ENCODE assay signal across 8 cellular contexts in genomic region chr3:99817047-99817436, GRCh38. TPM values are rescaled to one million over a fixed set of nuclear protein-coding genes. Genes with fewer than 3 reads are reported as not detected.
A peak's percentile ranks its signal among the peaks of the same experiment; 100 is the strongest.
DNase-seq lines count a peak whose midpoint lies in the region; TF ChIP-seq lines count a peak whose summit lies in the region.

No MANE protein-coding gene starts in this region.

- H3K9me3 ChIP-seq in SK-N-SH, result no peaks in the 10 kb centered on the region

- TF ChIP-seq RAD21 in SK-N-SH (IDR thresholded peaks at IDR 0.05; ENCODE audit: low read length), result no peak

- H3K4me1 ChIP-seq in SK-N-SH (ENCODE audit: control insufficient read depth in 1 of 2, insufficient read depth in 2 of 2, low read depth in 1 of 2, low read length in 1 of 2), result peaks cover 7 to 11% of the 10 kb centered on the region in 2 experiments; a peak in 3 of 4 replicates

- no peaks in the 10 kb centered on the region for H3K9me3 Mint-ChIP-seq in T-helper 2 cell treated with Interferon-gamma antibody and Interleukin-4, amounts not matched to agents 5 μg/mL and 100 μg/mL, for 36 hours
- H3K9me3 Mint-ChIP-seq in nephron progenitor cell, result no peaks in the 10 kb centered on the region

- peaks cover 29% of the 10 kb centered on the region for H3K79me2 ChIP-seq in SK-N-SH (ENCODE audit: insufficient read depth)

- CTCF ChIA-PET in SK-N-SH (lab: Yijun Ruan, JAX), result interaction anchor here (1.2 to 1.8 kb wide), 2 partner anchors 8 to 437 kb away, joined by 3 to 16 read pairs; no protein-coding TSS in a partner anchor

- peaks cover 4% of the 10 kb centered on the region for H3K27me3 Mint-ChIP-seq in T-helper 2 cell treated with Interferon-gamma antibody and Interleukin-4, amounts not matched to agents 5 μg/mL and 100 μg/mL, for 36 hours (ENCODE audit: low read depth)
- H3K27me3 Mint-ChIP-seq in nephron progenitor cell (ENCODE audit: low read depth, poor library complexity), result peaks cover 3% of the 10 kb centered on the region

- peak overlapping the region; percentile 87 for H2AFZ ChIP-seq in SK-N-SH (ENCODE audit: low read depth)

- TF ChIP-seq CTCF in SK-N-SH (IDR thresholded peaks at IDR 0.05) (no peak), epithelial cell of esophagus (IDR thresholded peaks at IDR 0.05; ENCODE audit: insufficient read depth, low read depth, low read length, missing control alignments) (no peak), nephron progenitor cell (IDR thresholded peaks at IDR 0.05) (no peak)

- peak overlapping the region; percentile 84; the same call in 1 of the 2 replicates for H3K9ac ChIP-seq in SK-N-SH

- no peaks in the 10 kb centered on the region for H4K20me1 ChIP-seq in SK-N-SH (ENCODE audit: insufficient read depth)

- no peaks in the 10 kb centered on the region for H3K9me2 ChIP-seq in SK-N-SH

- peak overlapping the region; percentile 99 for H3K4me3 Mint-ChIP-seq in T-helper 2 cell treated with Interferon-gamma antibody and Interleukin-4, amounts not matched to agents 5 μg/mL and 100 μg/mL, for 36 hours
- H3K4me3 Mint-ChIP-seq in nephron progenitor cell, result peak overlapping the region; percentile 96

- H3K4me3 ChIP-seq in SK-N-SH (ENCODE audit: low read depth in 2 of 2, low read length in 1 of 2) (peak overlapping the region; percentile 76 to 91), epithelial cell of esophagus (ENCODE audit: low read length) (peak overlapping the region; percentile 83)

- no peak for DNase-seq in T-helper 2 cell treated with Interferon-gamma antibody and Interleukin-4, amounts not matched to agents 5 μg/mL and 100 μg/mL, for 36 hours (ENCODE audit: low spot score)
- DNase-seq in T-helper 2 cell (no peak), SK-N-SH (peak; percentile 38), epithelial cell of esophagus (ENCODE audit: low read depth) (peak; percentile 30), nephron progenitor cell (peak; percentile 21), COLO829 (ENCODE audit: low spot score) (no peak), NCI-H526 treated with DMSO at 0.1 percent for 48 hours (lab: John Stamatoyannopoulos, UW) (no peak), medulla oblongata (ENCODE audit: extremely low spot score) (no peak)

- H3K36me3 Mint-ChIP-seq in T-helper 2 cell treated with Interferon-gamma antibody and Interleukin-4, amounts not matched to agents 5 μg/mL and 100 μg/mL, for 36 hours (ENCODE audit: low read depth), result peaks cover 2% of the 10 kb centered on the region
- peaks cover 5% of the 10 kb centered on the region for H3K36me3 Mint-ChIP-seq in nephron progenitor cell (ENCODE audit: low read depth)

- H3K27ac ChIP-seq in SK-N-SH (ENCODE audit: low read depth in 2 of 2, low read length in 1 of 2), result peak overlapping the region; percentile 79 to 96

- 2% methylated on average over 14 of the region's 15 CpGs for WGBS in SK-N-SH (ENCODE audit: low lambda C conversion rate)

- peaks cover 30% of the 10 kb centered on the region for H3K4me1 Mint-ChIP-seq in T-helper 2 cell treated with Interferon-gamma antibody and Interleukin-4, amounts not matched to agents 5 μg/mL and 100 μg/mL, for 36 hours (ENCODE audit: low read depth)
- peaks cover 32% of the 10 kb centered on the region for H3K4me1 Mint-ChIP-seq in nephron progenitor cell

- peak overlapping the region; percentile 99 for H3K27ac Mint-ChIP-seq in T-helper 2 cell treated with Interferon-gamma antibody and Interleukin-4, amounts not matched to agents 5 μg/mL and 100 μg/mL, for 36 hours
- H3K27ac Mint-ChIP-seq in nephron progenitor cell, result peak overlapping the region; percentile 100

- H3K4me2 ChIP-seq in SK-N-SH, result peak overlapping the region; percentile 86

- no peaks in the 10 kb centered on the region for H3K36me3 ChIP-seq in SK-N-SH (replicated peaks in 1 of 2; ENCODE audit: control insufficient read depth in 1 of 2, insufficient read depth in 2 of 2, low read length in 1 of 2)

- H3F3A ChIP-seq in SK-N-SH (replicated peaks; ENCODE audit: insufficient read depth), result peaks cover 3% of the 10 kb centered on the region

- H3K27me3 ChIP-seq in SK-N-SH (ENCODE audit: insufficient read depth), result no peaks in the 10 kb centered on the region

- TF ChIP-seq EP300 in SK-N-SH (IDR thresholded peaks at IDR 0.05; ENCODE audit: borderline replicate concordance in 1 of 2, low read depth in 1 of 2, low read length in 1 of 2), result no peak

- POLR2A ChIA-PET in SK-N-SH (lab: Yijun Ruan, JAX), result no interaction called here

TF ChIP-seq in SK-N-SH, 30 proteins besides CTCF, POLR2A, EP300 and RAD21:
- TF ChIP-seq, protein P1, sequence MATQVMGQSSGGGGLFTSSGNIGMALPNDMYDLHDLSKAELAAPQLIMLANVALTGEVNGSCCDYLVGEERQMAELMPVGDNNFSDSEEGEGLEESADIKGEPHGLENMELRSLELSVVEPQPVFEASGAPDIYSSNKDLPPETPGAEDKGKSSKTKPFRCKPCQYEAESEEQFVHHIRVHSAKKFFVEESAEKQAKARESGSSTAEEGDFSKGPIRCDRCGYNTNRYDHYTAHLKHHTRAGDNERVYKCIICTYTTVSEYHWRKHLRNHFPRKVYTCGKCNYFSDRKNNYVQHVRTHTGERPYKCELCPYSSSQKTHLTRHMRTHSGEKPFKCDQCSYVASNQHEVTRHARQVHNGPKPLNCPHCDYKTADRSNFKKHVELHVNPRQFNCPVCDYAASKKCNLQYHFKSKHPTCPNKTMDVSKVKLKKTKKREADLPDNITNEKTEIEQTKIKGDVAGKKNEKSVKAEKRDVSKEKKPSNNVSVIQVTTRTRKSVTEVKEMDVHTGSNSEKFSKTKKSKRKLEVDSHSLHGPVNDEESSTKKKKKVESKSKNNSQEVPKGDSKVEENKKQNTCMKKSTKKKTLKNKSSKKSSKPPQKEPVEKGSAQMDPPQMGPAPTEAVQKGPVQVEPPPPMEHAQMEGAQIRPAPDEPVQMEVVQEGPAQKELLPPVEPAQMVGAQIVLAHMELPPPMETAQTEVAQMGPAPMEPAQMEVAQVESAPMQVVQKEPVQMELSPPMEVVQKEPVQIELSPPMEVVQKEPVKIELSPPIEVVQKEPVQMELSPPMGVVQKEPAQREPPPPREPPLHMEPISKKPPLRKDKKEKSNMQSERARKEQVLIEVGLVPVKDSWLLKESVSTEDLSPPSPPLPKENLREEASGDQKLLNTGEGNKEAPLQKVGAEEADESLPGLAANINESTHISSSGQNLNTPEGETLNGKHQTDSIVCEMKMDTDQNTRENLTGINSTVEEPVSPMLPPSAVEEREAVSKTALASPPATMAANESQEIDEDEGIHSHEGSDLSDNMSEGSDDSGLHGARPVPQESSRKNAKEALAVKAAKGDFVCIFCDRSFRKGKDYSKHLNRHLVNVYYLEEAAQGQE (IDR thresholded peaks at IDR 0.05; ENCODE audit: low read depth, low read length), result no peak
- TF ChIP-seq TEAD4 (IDR thresholded peaks at IDR 0.05; ENCODE audit: borderline replicate concordance, insufficient read depth) (no peak), JUND (IDR thresholded peaks at IDR 0.05) (no peak), SMC3 (IDR thresholded peaks at IDR 0.05; ENCODE audit: low read depth, low read length) (no peak)
- TF ChIP-seq, protein P2, sequence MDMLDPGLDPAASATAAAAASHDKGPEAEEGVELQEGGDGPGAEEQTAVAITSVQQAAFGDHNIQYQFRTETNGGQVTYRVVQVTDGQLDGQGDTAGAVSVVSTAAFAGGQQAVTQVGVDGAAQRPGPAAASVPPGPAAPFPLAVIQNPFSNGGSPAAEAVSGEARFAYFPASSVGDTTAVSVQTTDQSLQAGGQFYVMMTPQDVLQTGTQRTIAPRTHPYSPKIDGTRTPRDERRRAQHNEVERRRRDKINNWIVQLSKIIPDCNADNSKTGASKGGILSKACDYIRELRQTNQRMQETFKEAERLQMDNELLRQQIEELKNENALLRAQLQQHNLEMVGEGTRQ (IDR thresholded peaks at IDR 0.05; ENCODE audit: borderline replicate concordance, low read depth, low read length), result no peak

RNA-seq across cellular contexts. Expression of gene CMSS1, which starts 0.6 kb away (rescaled TPM):
- polyA plus RNA-seq in SK-N-SH (2012; rRNA removed), result 9.1 and 9.2 TPM in 2 replicates
- polyA plus RNA-seq in SK-N-SH (2012; cell fraction: cytosol; rRNA removed), result 14.6 and 20.5 TPM in 2 replicates
- polyA plus RNA-seq in SK-N-SH (2012; cell fraction: nucleus; rRNA removed), result 1.9 and 5.4 TPM in 2 replicates

Comparison
In these comparisons a context has a peak if more than half of its experiments do, and no peak if none do; other contexts are left out.
1. DNase-seq: peak in SK-N-SH (single experiment), epithelial cell of esophagus (single experiment) and nephron progenitor cell (single experiment); none in T-helper 2 cell treated with Interferon-gamma antibody and Interleukin-4, amounts not matched to agents 5 μg/mL and 100 μg/mL, for 36 hours (single experiment), T-helper 2 cell (0 of 5), COLO829 (single experiment), NCI-H526 treated with DMSO at 0.1 percent for 48 hours (single experiment) and medulla oblongata (single experiment).